In the genomic region with DNA sequence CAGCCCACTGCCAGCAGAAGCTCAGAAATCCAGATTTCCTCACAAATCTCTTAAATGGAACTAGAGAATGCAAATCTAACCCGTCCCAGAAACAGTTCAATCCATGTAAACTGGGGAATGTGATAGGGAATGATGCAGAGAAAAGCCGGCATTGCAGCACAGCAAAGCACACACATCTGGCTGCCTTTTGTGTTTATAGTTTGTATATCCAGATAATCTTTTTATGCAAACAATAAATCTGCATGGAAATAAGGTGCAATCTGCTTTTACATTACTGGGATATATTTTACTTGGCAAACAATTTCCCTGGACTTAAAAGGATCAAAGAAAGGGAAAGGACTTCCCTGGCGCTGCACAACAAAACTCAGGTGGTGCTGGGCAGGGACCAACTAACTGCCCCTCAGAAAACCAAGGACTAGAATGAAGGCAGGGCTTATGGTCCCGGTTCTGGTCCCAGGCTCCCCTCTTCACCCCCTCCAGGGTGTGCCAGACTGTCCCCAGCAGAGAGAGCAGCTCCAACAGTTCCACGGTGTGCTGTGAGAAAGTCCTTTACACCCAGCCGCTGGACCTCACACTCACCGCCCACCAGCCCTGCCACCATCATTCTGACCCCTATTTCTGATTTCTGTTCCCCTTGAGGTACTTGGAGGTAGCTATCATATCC, we compare ENCODE assay signal across 1 cellular context.
TF ChIP-seq lines count a peak whose summit lies in the region.

No MANE protein-coding gene starts in this region.

TF ChIP-seq in K562, 482 proteins besides CTCF, POLR2A, EP300 and RAD21:
- TF ChIP-seq NFIC (IDR thresholded peaks at IDR 0.05) (no peak), TEAD4 (IDR thresholded peaks at IDR 0.05; ENCODE audit: low read length) (0 out of 2 replicates have a peak, but pooled peaks have one; percentile 3), TEAD4 (CRISPR knock-in tag; IDR thresholded peaks at IDR 0.05; ENCODE audit: borderline replicate concordance) (no peak)
TF ChIP-seq in K562: peak in this region for 1.
